1 cellular context compared by ENCODE assay signal in genomic region chr14:57692671-57693070, GRCh38.
TF ChIP-seq lines count a peak whose summit lies in the region.

No MANE protein-coding gene starts in this region.

TF ChIP-seq in SK-N-SH treated with all-trans-retinoic acid at 6 μM for 48 hours, 23 proteins besides CTCF, POLR2A, EP300 and RAD21 (continued from another document):
- TF ChIP-seq CSRNP3 (CRISPR knock-in tag; IDR thresholded peaks at IDR 0.05) = no peak
- no peak for TF ChIP-seq ZFP3 (CRISPR knock-in tag; IDR thresholded peaks at IDR 0.05)
- no peak for TF ChIP-seq ESRRG (CRISPR knock-in tag; IDR thresholded peaks at IDR 0.05)
- TF ChIP-seq GLIS3 (CRISPR knock-in tag; IDR thresholded peaks at IDR 0.05) = no peak
- no peak for TF ChIP-seq TSHZ2 (CRISPR knock-in tag; IDR thresholded peaks at IDR 0.05)
